2 cellular contexts compared by ENCODE assay signal in genomic region chr2:15146960-15147359, GRCh38.
TF ChIP-seq lines count a peak whose summit lies in the region.

No MANE protein-coding gene starts in this region.

TF ChIP-seq in HepG2, 621 proteins besides CTCF, POLR2A, EP300 and RAD21:
- TF ChIP-seq STAG1 (CRISPR knock-in tag; IDR thresholded peaks at IDR 0.05), result peak; percentile 48
- TF ChIP-seq DR1 (CRISPR knock-in tag; IDR thresholded peaks at IDR 0.05), result no peak
- no peak for TF ChIP-seq HIC2 (CRISPR knock-in tag; IDR thresholded peaks at IDR 0.05; ENCODE audit: low read depth)

TF ChIP-seq in H1, 55 proteins besides CTCF, POLR2A, EP300 and RAD21:
- no peak for TF ChIP-seq KDM4A (IDR thresholded peaks at IDR 0.05; ENCODE audit: low read depth, low read length, severe bottlenecking)
- no peak for TF ChIP-seq TAF1 (IDR thresholded peaks at IDR 0.05; ENCODE audit: low read depth, low read length)
- no peak for TF ChIP-seq ZNF274 (IDR thresholded peaks at IDR 0.05; ENCODE audit: borderline replicate concordance, extremely low read depth, low read length)
- TF ChIP-seq POLR2AphosphoS5 (IDR thresholded peaks at IDR 0.05; ENCODE audit: low read depth, low read length), result no peak
- no peak for TF ChIP-seq CBX5 (IDR thresholded peaks at IDR 0.05; ENCODE audit: low read depth, low read length)
- no peak for TF ChIP-seq BCL11A (IDR thresholded peaks at IDR 0.05; ENCODE audit: low read depth in 2 of 2, low read length in 2 of 2)
- TF ChIP-seq, protein P1, sequence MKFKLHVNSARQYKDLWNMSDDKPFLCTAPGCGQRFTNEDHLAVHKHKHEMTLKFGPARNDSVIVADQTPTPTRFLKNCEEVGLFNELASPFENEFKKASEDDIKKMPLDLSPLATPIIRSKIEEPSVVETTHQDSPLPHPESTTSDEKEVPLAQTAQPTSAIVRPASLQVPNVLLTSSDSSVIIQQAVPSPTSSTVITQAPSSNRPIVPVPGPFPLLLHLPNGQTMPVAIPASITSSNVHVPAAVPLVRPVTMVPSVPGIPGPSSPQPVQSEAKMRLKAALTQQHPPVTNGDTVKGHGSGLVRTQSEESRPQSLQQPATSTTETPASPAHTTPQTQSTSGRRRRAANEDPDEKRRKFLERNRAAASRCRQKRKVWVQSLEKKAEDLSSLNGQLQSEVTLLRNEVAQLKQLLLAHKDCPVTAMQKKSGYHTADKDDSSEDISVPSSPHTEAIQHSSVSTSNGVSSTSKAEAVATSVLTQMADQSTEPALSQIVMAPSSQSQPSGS (IDR thresholded peaks at IDR 0.05; ENCODE audit: low read length), result no peak
- TF ChIP-seq BRCA1 (IDR thresholded peaks at IDR 0.05; ENCODE audit: low read depth, low read length), result no peak
- no peak for TF ChIP-seq SP2 (IDR thresholded peaks at IDR 0.05; ENCODE audit: low read length)
- TF ChIP-seq SUZ12 (IDR thresholded peaks at IDR 0.05; ENCODE audit: low read length), result no peak
- TF ChIP-seq, protein P2, sequence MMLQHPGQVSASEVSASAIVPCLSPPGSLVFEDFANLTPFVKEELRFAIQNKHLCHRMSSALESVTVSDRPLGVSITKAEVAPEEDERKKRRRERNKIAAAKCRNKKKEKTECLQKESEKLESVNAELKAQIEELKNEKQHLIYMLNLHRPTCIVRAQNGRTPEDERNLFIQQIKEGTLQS (IDR thresholded peaks at IDR 0.05; ENCODE audit: insufficient read depth, low read depth, low read length), result no peak
- no peak for TF ChIP-seq SAP30 (IDR thresholded peaks at IDR 0.05; ENCODE audit: insufficient read depth, insufficient replicate concordance, low read length)
- TF ChIP-seq CHD2 (IDR thresholded peaks at IDR 0.05; ENCODE audit: low read length), result no peak
